ENCODE assay signal across 6 cellular contexts in genomic region chr11:83009136-83009535, GRCh38.
DNase-seq lines count a peak whose midpoint lies in the region; ATAC-seq, FAIRE-seq and TF ChIP-seq lines count a peak whose summit lies in the region.
"Not testable (repeated sequence)": the region's sequence is repeated elsewhere in the genome, so short reads cannot be mapped to it uniquely, and the experiment has no call there.

No MANE protein-coding gene starts in this region.

- H3K9me3 ChIP-seq in Caco-2; SJCRH30 (replicated peaks); HepG2 (ENCODE audit: low read length); psoas muscle: not testable (repeated sequence)

- H3K27ac Mint-ChIP-seq in Caco-2 (ENCODE audit: unreplicated experiment): peak overlapping the region; percentile 18
- peak overlapping the region; percentile 22 for H3K27ac Mint-ChIP-seq in stimulated activated naive B cell treated with anti-CD40 and anti-IgM and Interleukin-4, amounts not matched to agents 10 μg/mL and 1 μg/mL and 100 μg/mL, for 72 hours

- not testable (repeated sequence) for BruUV-seq in Caco-2 (replicated peaks; lab: Mats Ljungman, UMichigan); HepG2 (replicated peaks; lab: Mats Ljungman, UMichigan)

- TF ChIP-seq POLR2A in HepG2 (IDR thresholded peaks at IDR 0.05; ENCODE audit: insufficient read depth in 1 of 2, low read depth in 2 of 2, low read length in 2 of 2): not testable (repeated sequence)

- not testable (repeated sequence) for H4K20me1 ChIP-seq in HepG2 (ENCODE audit: insufficient read depth, low read length)

- H3K9me3 Mint-ChIP-seq in Caco-2 (ENCODE audit: unreplicated experiment); stimulated activated naive B cell treated with anti-CD40 and anti-IgM and Interleukin-4, amounts not matched to agents 10 μg/mL and 1 μg/mL and 100 μg/mL, for 72 hours: not testable (repeated sequence)

- POLR2A ChIA-PET in Caco-2 (lab: Charles Lee): not testable (repeated sequence)
- POLR2A ChIA-PET in HepG2 (lab: Yijun Ruan, JAX): interaction anchor here (1.0 to 5.3 kb wide), 6 partner anchors 11 to 84 kb away, joined by 3 to 41 read pairs (median 10); partner anchors contain the start of gene RAB30

- not testable (repeated sequence) for TF ChIP-seq EP300 in HepG2 (IDR thresholded peaks at IDR 0.05; ENCODE audit: low read depth in 2 of 2, low read length in 2 of 2); HepG2 (CRISPR knock-in tag; IDR thresholded peaks at IDR 0.05; ENCODE audit: borderline replicate concordance)

- H3K27me3 Mint-ChIP-seq in Caco-2 (ENCODE audit: insufficient read depth, unreplicated experiment); stimulated activated naive B cell treated with anti-CD40 and anti-IgM and Interleukin-4, amounts not matched to agents 10 μg/mL and 1 μg/mL and 100 μg/mL, for 72 hours: not testable (repeated sequence)

- not testable (repeated sequence) for H3K4me2 ChIP-seq in HepG2 (ENCODE audit: low read depth, low read length)

- H3K9ac ChIP-seq in HepG2 (ENCODE audit: insufficient read depth, low read depth, low read length): not testable (repeated sequence)

- not testable (repeated sequence) for FAIRE-seq in HepG2 (lab: Jason Lieb, UNC)

- intact Hi-C loops in Caco-2 (cut with micrococcal nuclease; ENCODE audit: unreplicated experiment) (loop anchor here (2.0 kb wide), 2 partner anchors 14 to 148 kb away; partner anchors contain the start of gene PCF11), HepG2 (cut with micrococcal nuclease; ENCODE audit: unreplicated experiment) (loop anchor here (2.0 to 5.0 kb wide), 2 partner anchors 20 to 148 kb away; partner anchors contain the start of gene PCF11), psoas muscle (cut with DNase I) (loop anchor here in 1 of 2 donors (5.0 kb wide), 1 partner anchor 148 kb away; the partner anchor contains the start of gene PCF11)

- H3K27ac ChIP-seq in SJCRH30 (peak overlapping the region; percentile 94; the same call in 1 of the 2 replicates), cingulate gyrus (ENCODE audit: low read depth, low read length) (peak overlapping the region; percentile 92), HepG2 (ENCODE audit: extremely low read length, insufficient read depth, low read length) (peak overlapping the region; percentile 72), psoas muscle (peak overlapping the region; percentile 17)

- H3K4me3 ChIP-seq in Caco-2 (ENCODE audit: low read depth, low read length); SJCRH30; HepG2 (replicated peaks in 1 of 3; ENCODE audit: insufficient read depth in 1 of 3, low read depth in 2 of 3, low read length in 3 of 3); psoas muscle: not testable (repeated sequence)

- 97% methylated on average over 10 of the region's 10 CpGs for WGBS in HepG2 (ENCODE audit: low lambda C conversion rate)
- WGBS in psoas muscle, 3 donors: 86 to 95% (median 93%) methylated on average over 10 of the region's 10 CpGs

- peaks cover 25% of the 10 kb centered on the region for H3K4me1 ChIP-seq in Caco-2
- H3K4me1 ChIP-seq in SJCRH30: peaks cover 53% of the 10 kb centered on the region
- peaks cover 71% of the 10 kb centered on the region for H3K4me1 ChIP-seq in HepG2 (ENCODE audit: insufficient read depth, low read length)
- peaks cover 79% of the 10 kb centered on the region for H3K4me1 ChIP-seq in psoas muscle

- TF ChIP-seq CTCF in Caco-2 (IDR thresholded peaks at IDR 0.05; ENCODE audit: insufficient read depth in 1 of 2, low read depth in 1 of 2, low read length in 1 of 2, severe bottlenecking in 1 of 2, unreplicated experiment in 1 of 2); HepG2 (CRISPR knock-in tag; IDR thresholded peaks at IDR 0.05); psoas muscle (IDR thresholded peaks at IDR 0.05): not testable (repeated sequence)

- not testable (repeated sequence) for H3K27me3 ChIP-seq in Caco-2 (replicated peaks; ENCODE audit: control insufficient read depth, insufficient read depth, low read length); SJCRH30; HepG2 (ENCODE audit: control insufficient read depth in 1 of 2, insufficient read depth in 2 of 2, low read length in 2 of 2); psoas muscle (ENCODE audit: insufficient read depth in 3 of 3, low read length in 2 of 3)

- peaks cover 30% of the 10 kb centered on the region for H3K4me1 Mint-ChIP-seq in Caco-2 (ENCODE audit: low read depth, unreplicated experiment)
- peaks cover 63 to 89% of the 10 kb centered on the region in 2 donors for H3K4me1 Mint-ChIP-seq in stimulated activated naive B cell treated with anti-CD40 and anti-IgM and Interleukin-4, amounts not matched to agents 10 μg/mL and 1 μg/mL and 100 μg/mL, for 72 hours

- not testable (repeated sequence) for H3K4me3 Mint-ChIP-seq in Caco-2 (ENCODE audit: unreplicated experiment); stimulated activated naive B cell treated with anti-CD40 and anti-IgM and Interleukin-4, amounts not matched to agents 10 μg/mL and 1 μg/mL and 100 μg/mL, for 72 hours

- H3K36me3 Mint-ChIP-seq in Caco-2 (ENCODE audit: insufficient read depth, unreplicated experiment): not testable (repeated sequence)
- H3K36me3 Mint-ChIP-seq in stimulated activated naive B cell treated with anti-CD40 and anti-IgM and Interleukin-4, amounts not matched to agents 10 μg/mL and 1 μg/mL and 100 μg/mL, for 72 hours: peaks cover 38 to 50% of the 10 kb centered on the region in 2 donors

- not testable (repeated sequence) for H3K36me3 ChIP-seq in Caco-2 (ENCODE audit: control insufficient read depth, insufficient read depth, low read length); SJCRH30; HepG2 (replicated peaks in 1 of 2; ENCODE audit: control insufficient read depth in 1 of 2, insufficient read depth in 2 of 2, low read length in 2 of 2); psoas muscle (ENCODE audit: insufficient read depth in 1 of 2, low read depth in 1 of 2)

- DNase-seq in Caco-2; SJCRH30; HepG2 (ENCODE audit: low spot score); psoas muscle; stimulated activated naive B cell treated with anti-CD40 and anti-IgM and Interleukin-4, amounts not matched to agents 10 μg/mL and 1 μg/mL and 100 μg/mL, for 72 hours: not testable (repeated sequence)

- TF ChIP-seq RAD21 in HepG2 (CRISPR knock-in tag; IDR thresholded peaks at IDR 0.05): not testable (repeated sequence)

- ATAC-seq in HepG2; psoas muscle; stimulated activated naive B cell treated with anti-CD40 and anti-IgM and Interleukin-4, amounts not matched to agents 10 μg/mL and 1 μg/mL and 100 μg/mL, for 72 hours (replicated peaks): not testable (repeated sequence)

- CTCF ChIA-PET in Caco-2 (lab: Charles Lee); HepG2 (lab: Yijun Ruan, JAX; ENCODE audit: low intra/inter-chr PET ratio, low total read pairs): not testable (repeated sequence)

- H2AFZ ChIP-seq in HepG2 (ENCODE audit: low read length): not testable (repeated sequence)

- not testable (repeated sequence) for H3K79me2 ChIP-seq in HepG2 (ENCODE audit: insufficient read depth, low read length)

- in situ Hi-C loops in HepG2 (cut with HindIII; ENCODE audit: extremely low pct_ligation_motif_present, low pct_unique_long_range_greater_than_20kb): not testable (repeated sequence)

Comparison
In these comparisons a context has a peak if more than half of its experiments do, and no peak if none do; other contexts are left out.
1. H3K27ac ChIP-seq: peak in every context shown above with its lines; median percentile 94 in SJCRH30; 92 in cingulate gyrus; 72 in HepG2; 17 in psoas muscle.